In genomic region chr5:138180841-138181240, GRCh38 we compare ENCODE assay signal across 1 cellular context.
TF ChIP-seq lines count a peak whose summit lies in the region.

No MANE protein-coding gene starts in this region.

TF ChIP-seq in HepG2, 621 proteins besides CTCF, POLR2A, EP300 and RAD21:
- TF ChIP-seq HMG20B (CRISPR knock-in tag; conservative IDR thresholded peaks at IDR 0.05) = no peak
- peak; percentile 85 for TF ChIP-seq ZNF629 (CRISPR knock-in tag; conservative IDR thresholded peaks at IDR 0.05)
